In genomic region chr7:27140108-27140842, GRCh38 we compare ENCODE assay signal across 17 cellular contexts. TPM values are rescaled to one million over a fixed set of nuclear protein-coding genes. Genes with fewer than 3 reads are reported as not detected.
A peak's percentile ranks its signal among the peaks of the same experiment; 100 is the strongest.
DNase-seq lines count a peak whose midpoint lies in the region; ATAC-seq and TF ChIP-seq lines count a peak whose summit lies in the region.
"Had no signal": no experiment of that assay in that cellular context is flagged by ENCODE, and none has a peak within 500 bp of the region (broad histone marks: within the 10 kb centered on the region; RNA-seq: fewer than 3 reads in every experiment).

No MANE protein-coding gene starts in this region.

- no peak overlapping the region for H3K27ac Mint-ChIP-seq in stimulated activated naive CD8-positive, alpha-beta T cell treated with anti-CD3 and anti-CD28 coated beads, Interleukin-15, amount 100 ng/mL, for 72 hours
- H3K27ac Mint-ChIP-seq: activated T-helper 17 cell treated with anti-CD3 and anti-CD28 coated beads, Interleukin-2, amount 50 U/mL, for 72 hours had no signal

- H3K27me3 ChIP-seq in breast epithelium (peaks cover 0 to 6% of the 10 kb centered on the region in 2 donors), rectal smooth muscle tissue (ENCODE audit: control insufficient read depth, insufficient read depth, low read length) (no peaks in the 10 kb centered on the region)

- TF ChIP-seq CTCF in breast epithelium (IDR thresholded peaks at IDR 0.05) = no peak

- H3K9ac ChIP-seq in rectal smooth muscle tissue (ENCODE audit: low read length) = no peak overlapping the region

- H3K4me1 ChIP-seq in breast epithelium (peaks cover 4 to 6% of the 10 kb centered on the region in 2 donors), rectal smooth muscle tissue (ENCODE audit: control insufficient read depth, insufficient read depth, low read length) (peaks cover 19% of the 10 kb centered on the region)

- no peak overlapping the region for H3K4me3 Mint-ChIP-seq in stimulated activated naive CD8-positive, alpha-beta T cell treated with anti-CD3 and anti-CD28 coated beads, Interleukin-15, amount 100 ng/mL, for 72 hours
- H3K4me3 Mint-ChIP-seq: activated T-helper 17 cell treated with anti-CD3 and anti-CD28 coated beads, Interleukin-2, amount 50 U/mL, for 72 hours had no signal

- ATAC-seq in left colon = peak; percentile 56
- ATAC-seq in stimulated activated naive CD8-positive, alpha-beta T cell treated with anti-CD3 and anti-CD28 coated beads, Interleukin-15, amount 100 ng/mL, for 72 hours = no peak
- ATAC-seq in HG02759 (IDR thresholded peaks at IDR 0.05; ENCODE audit: unreplicated experiment) = no peak
- ATAC-seq: activated T-helper 17 cell treated with anti-CD3 and anti-CD28 coated beads, Interleukin-2, amount 50 U/mL, for 72 hours; left cardiac atrium had no signal

- H3K9me3 ChIP-seq in breast epithelium = no peaks in the 10 kb centered on the region

- H3K4me3 ChIP-seq in breast epithelium = peak overlapping the region; percentile 23 to 80 (median 75)
- peak overlapping the region; percentile 61 for H3K4me3 ChIP-seq in rectal smooth muscle tissue (ENCODE audit: low read length)
- H3K4me3 ChIP-seq: PC-9 had no signal

- peaks cover 74% of the 10 kb centered on the region for H3K27me3 Mint-ChIP-seq in stimulated activated naive CD8-positive, alpha-beta T cell treated with anti-CD3 and anti-CD28 coated beads, Interleukin-15, amount 100 ng/mL, for 72 hours

- H3K4me1 Mint-ChIP-seq in stimulated activated naive CD8-positive, alpha-beta T cell treated with anti-CD3 and anti-CD28 coated beads, Interleukin-15, amount 100 ng/mL, for 72 hours = peaks cover 16% of the 10 kb centered on the region
- H3K4me1 Mint-ChIP-seq: activated T-helper 17 cell treated with anti-CD3 and anti-CD28 coated beads, Interleukin-2, amount 50 U/mL, for 72 hours had no signal

- no peak for TF ChIP-seq POLR2A in breast epithelium (IDR thresholded peaks at IDR 0.05)

- no peaks in the 10 kb centered on the region for H3K9me3 Mint-ChIP-seq in stimulated activated naive CD8-positive, alpha-beta T cell treated with anti-CD3 and anti-CD28 coated beads, Interleukin-15, amount 100 ng/mL, for 72 hours
- H3K9me3 Mint-ChIP-seq: activated T-helper 17 cell treated with anti-CD3 and anti-CD28 coated beads, Interleukin-2, amount 50 U/mL, for 72 hours had no signal

- peak; percentile 90 for DNase-seq in HT-29 (ENCODE audit: low spot score)
- DNase-seq in breast epithelium (ENCODE audit: low spot score in 2 of 2) = peak in 1 of 2 donors; percentile 10
- peak in 1 of 2 donors; percentile 63 for DNase-seq in left colon
- no peak for DNase-seq in stimulated activated naive CD8-positive, alpha-beta T cell treated with anti-CD3 and anti-CD28 coated beads, Interleukin-15, amount 100 ng/mL, for 72 hours
- DNase-seq in NCI-H526 treated with DMSO at 0.1 percent for 48 hours (lab: John Stamatoyannopoulos, UW) = no peak
- DNase-seq in DMS79 (lab: John Stamatoyannopoulos, UW) = no peak
- DNase-seq: activated CD4-positive, alpha-beta T cell treated with anti-CD3 and anti-CD28 coated beads, Interleukin-2, amount 50 U/mL, for 1 hour; effector CD8-positive, alpha-beta T cell; left cardiac atrium; nucleus accumbens; PC-9; stimulated activated CD4-positive, alpha-beta T cell treated with anti-CD3 and anti-CD28 coated beads, Interleukin-12 subunit alpha, Interleukin-12 subunit beta, amount 100 ng/mL, for 4 hours had no signal

- H3K27ac ChIP-seq in breast epithelium (peak overlapping the region; percentile 95 to 96), rectal smooth muscle tissue (ENCODE audit: low read depth, low read length) (peak overlapping the region; percentile 73)
- H3K27ac ChIP-seq: PC-9 had no signal

- intact Hi-C loops in breast epithelium (cut with DNase I; ENCODE audit: low total_unique reads) = loop anchor here (5.0 kb wide), 2 partner anchors 43 to 283 kb away; partner anchors contain the start of gene HOXA1
- intact Hi-C loops in left colon (cut with DNase I, micrococcal nuclease) = loop anchor here in 1 of 2 donors (5.0 kb wide), 1 partner anchor 283 kb away; no protein-coding TSS in a partner anchor

- H3K36me3 ChIP-seq in breast epithelium (no peaks in the 10 kb centered on the region), rectal smooth muscle tissue (ENCODE audit: control insufficient read depth, insufficient read depth, low read length) (peaks cover 7% of the 10 kb centered on the region)

RNA-seq across cellular contexts. Expression of gene HOXA5, which starts 3.2 kb away (rescaled TPM):
- 22.1 and 29.3 TPM in 2 replicates for total RNA-seq in HT-29 (2014; rRNA removed; shearing (Covaris generic))
- total RNA-seq in breast epithelium (10 to 100 TPM; 11.5 to 48.7 (median 22.6) TPM), left colon (10 to 100 TPM; 13.0 to 16.2 TPM)
- total RNA-seq: activated T-helper 17 cell treated with anti-CD3 and anti-CD28 coated beads, Interleukin-2, amount 50 U/mL, for 72 hours; T-helper 1 cell treated with Interleukin-12 subunit alpha and Interleukin-12 subunit beta and Interleukin-4 antibody, amounts not matched to agents 30 ng/mL and 1 ng/mL, for 36 hours had no signal

RNA-seq across cellular contexts. Expression of gene HOXA6, which starts 7.3 kb away (rescaled TPM):
- 25.5 and 28.1 TPM in 2 replicates for total RNA-seq in HT-29 (2014; rRNA removed; shearing (Covaris generic))
- total RNA-seq in breast epithelium (10 to 100 TPM in 1 of 3 donors, 1 to 10 TPM in 2; 7.9 to 16.0 (median 9.0) TPM), left colon (10 to 100 TPM; 20.0 to 21.2 TPM)
- total RNA-seq: activated T-helper 17 cell treated with anti-CD3 and anti-CD28 coated beads, Interleukin-2, amount 50 U/mL, for 72 hours; left cardiac atrium; T-helper 1 cell treated with Interleukin-12 subunit alpha and Interleukin-12 subunit beta and Interleukin-4 antibody, amounts not matched to agents 30 ng/mL and 1 ng/mL, for 36 hours had no signal

RNA-seq across cellular contexts. Expression of gene HOXA4, which starts 9.7 kb away (rescaled TPM):
- 2.2 and 3.7 TPM in 2 replicates for total RNA-seq in HT-29 (2014; rRNA removed; shearing (Covaris generic))
- 1 to 10 TPM in 2 of 3 donors, under 1 TPM in 1; 0.80 to 2.8 (median 2.0) TPM for total RNA-seq in breast epithelium
- 1 to 10 TPM; 4.5 to 5.1 TPM for total RNA-seq in left colon
- total RNA-seq: PC-9 had no signal

RNA-seq across cellular contexts. Expression of gene HOXA3, which starts 12.1 kb away (rescaled TPM):
- 27.8 and 29.0 TPM in 2 replicates for total RNA-seq in HT-29 (2014; rRNA removed; shearing (Covaris generic))
- 1 to 10 TPM; 4.5 to 6.4 (median 4.6) TPM for total RNA-seq in breast epithelium
- total RNA-seq in left colon = 10 to 100 TPM; 16.4 to 23.2 TPM
- total RNA-seq: activated T-helper 17 cell treated with anti-CD3 and anti-CD28 coated beads, Interleukin-2, amount 50 U/mL, for 72 hours; HT1080; T-helper 1 cell treated with Interleukin-12 subunit alpha and Interleukin-12 subunit beta and Interleukin-4 antibody, amounts not matched to agents 30 ng/mL and 1 ng/mL, for 36 hours had no signal

RNA-seq across cellular contexts. Expression of gene HOXA7, which starts 16.2 kb away (rescaled TPM):
- 5.6 and 10.7 TPM in 2 replicates for total RNA-seq in HT-29 (2014; rRNA removed; shearing (Covaris generic))
- total RNA-seq in breast epithelium (1 to 10 TPM; 4.6 to 8.8 (median 6.2) TPM), left colon (10 to 100 TPM; 30.2 to 38.9 TPM)
- total RNA-seq: activated T-helper 17 cell treated with anti-CD3 and anti-CD28 coated beads, Interleukin-2, amount 50 U/mL, for 72 hours; HT1080; PC-9; T-helper 1 cell treated with Interleukin-12 subunit alpha and Interleukin-12 subunit beta and Interleukin-4 antibody, amounts not matched to agents 30 ng/mL and 1 ng/mL, for 36 hours had no signal
